Comparison of ENCODE assay signal across 20 cellular contexts in genomic region chr12:40898505-40898904, GRCh38.
"Had no signal": no experiment of that assay in that cellular context is flagged by ENCODE, and none has a peak within 500 bp of the region (broad histone marks: within the 10 kb centered on the region; RNA-seq: fewer than 3 reads in every experiment).

No MANE protein-coding gene starts in this region.

- H3K27ac ChIP-seq: RWPE1 had no signal

- DNase-seq: IMR-90, Karpas-422, KG1, MG63, NCI-H1092, NCI-H1105 treated with DMSO at 0.1 percent for 48 hours, NCI-H1417 treated with DMSO at 0.1 percent for 48 hours, NCI-H146, NCI-H1694 treated with DMSO at 0.1 percent for 48 hours, NCI-H1930, NCI-H2081, NCI-H2107, NCI-H2227 treated with DMSO at 0.1 percent for 48 hours, NCI-H524, NCI-H526 treated with DMSO at 0.1 percent for 48 hours, NCI-H774, SHP77, T-helper 2 cell had no signal

- ATAC-seq: Panc1 had no signal

- H3K27me3 ChIP-seq: MG63 had no signal

- H3K36me3 ChIP-seq: MG63 had no signal

- H3K4me3 ChIP-seq: MG63 had no signal

- H3K9me3 ChIP-seq: MG63 had no signal
